In genomic region chr1:207000641-207001291, GRCh38 we compare ENCODE assay signal across 26 cellular contexts. TPM values are rescaled to one million over a fixed set of nuclear protein-coding genes. Genes with fewer than 3 reads are reported as not detected.
"Had no signal": no experiment of that assay in that cellular context is flagged by ENCODE, and none has a peak within 500 bp of the region (broad histone marks: within the 10 kb centered on the region; RNA-seq: fewer than 3 reads in every experiment).

No MANE protein-coding gene starts in this region.

- DNase-seq: activated B cell treated with CpG ODN at 0.5 μM for 24 hours; activated CD4-positive, alpha-beta T cell treated with anti-CD3 and anti-CD28 coated beads for 1 hour; activated CD4-positive, alpha-beta T cell treated with anti-CD3 and anti-CD28 coated beads, Interleukin-2, amount 10 ng/mL, durations not matched to agents 24 days and 14 days; activated CD4-positive, alpha-beta T cell treated with anti-CD3 and anti-CD28 coated beads, Interleukin-2, amount 50 U/mL, for 48 hours; activated effector memory CD4-positive, alpha-beta T cell treated with anti-CD3 and anti-CD28 coated beads, Interleukin-2, amount 50 U/mL, for 16 hours; activated naive CD4-positive, alpha-beta T cell treated with Interleukin-2 at 50 U/mL for 16 hours; activated naive CD8-positive, alpha-beta T cell treated with anti-CD3 and anti-CD28 coated beads, Interleukin-2, amount 50 U/mL, for 24 hours; activated T-cell treated with anti-CD3 and anti-CD28 coated beads, Interleukin-2, amount 50 U/mL, for 4 hours; amniotic stem cell; body of pancreas; central memory CD4-positive, alpha-beta T cell; MM.1S; NCI-H1105 treated with DMSO at 0.1 percent for 48 hours; NCI-H146; NCI-H187 treated with DMSO at 0.1 percent for 48 hours; NCI-H2081 treated with DMSO at 0.1 percent for 48 hours; NCI-H446; NCI-H524; PC-3; SIG-M5; T-helper 17 cell; T-helper 9 cell had no signal

- H3K27me3 ChIP-seq: ascending aorta, body of pancreas had no signal

- H3K4me3 ChIP-seq: ascending aorta, body of pancreas had no signal

- H3K4me1 ChIP-seq: ascending aorta had no signal

- H3K9me3 Mint-ChIP-seq: activated B cell treated with CpG ODN at 0.5 μM for 24 hours; activated CD4-positive, alpha-beta T cell treated with anti-CD3 and anti-CD28 coated beads, Interleukin-2, amount 10 ng/mL, durations not matched to agents 24 days and 14 days; activated naive CD4-positive, alpha-beta T cell treated with anti-CD3 and anti-CD28 coated beads, Interleukin-2, amount 50 U/mL, for 72 hours; activated naive CD8-positive, alpha-beta T cell treated with anti-CD3 and anti-CD28 coated beads, Interleukin-2, amount 50 U/mL, for 24 hours; activated T-cell treated with anti-CD3 and anti-CD28 coated beads, Interleukin-2, amount 50 U/mL, for 4 hours had no signal

- H3K9me3 ChIP-seq: ascending aorta, body of pancreas had no signal

- H3K36me3 Mint-ChIP-seq: activated naive CD4-positive, alpha-beta T cell treated with anti-CD3 and anti-CD28 coated beads, Interleukin-2, amount 50 U/mL, for 72 hours had no signal

- H3K4me3 Mint-ChIP-seq: activated B cell treated with CpG ODN at 0.5 μM for 24 hours; activated CD4-positive, alpha-beta T cell treated with anti-CD3 and anti-CD28 coated beads, Interleukin-2, amount 10 ng/mL, durations not matched to agents 24 days and 14 days; activated naive CD8-positive, alpha-beta T cell treated with anti-CD3 and anti-CD28 coated beads, Interleukin-2, amount 50 U/mL, for 24 hours; activated T-cell treated with anti-CD3 and anti-CD28 coated beads, Interleukin-2, amount 50 U/mL, for 4 hours; T-helper 17 cell had no signal

- H3K27ac ChIP-seq: ascending aorta, body of pancreas had no signal

- H3K27ac Mint-ChIP-seq: activated B cell treated with CpG ODN at 0.5 μM for 24 hours; activated CD4-positive, alpha-beta T cell treated with anti-CD3 and anti-CD28 coated beads, Interleukin-2, amount 10 ng/mL, durations not matched to agents 24 days and 14 days; activated naive CD4-positive, alpha-beta T cell treated with anti-CD3 and anti-CD28 coated beads, Interleukin-2, amount 50 U/mL, for 72 hours; activated naive CD8-positive, alpha-beta T cell treated with anti-CD3 and anti-CD28 coated beads, Interleukin-2, amount 50 U/mL, for 24 hours; T-helper 17 cell had no signal

- H3K4me1 Mint-ChIP-seq: activated CD4-positive, alpha-beta T cell treated with anti-CD3 and anti-CD28 coated beads, Interleukin-2, amount 10 ng/mL, durations not matched to agents 24 days and 14 days; activated naive CD8-positive, alpha-beta T cell treated with anti-CD3 and anti-CD28 coated beads, Interleukin-2, amount 50 U/mL, for 24 hours had no signal

- ATAC-seq: activated naive CD4-positive, alpha-beta T cell treated with anti-CD3 and anti-CD28 coated beads, Interleukin-2, amount 50 U/mL, for 72 hours; activated naive CD8-positive, alpha-beta T cell treated with anti-CD3 and anti-CD28 coated beads, Interleukin-2, amount 50 U/mL, for 24 hours; activated T-cell treated with anti-CD3 and anti-CD28 coated beads, Interleukin-2, amount 50 U/mL, for 4 hours; body of pancreas; PC-3; T-helper 17 cell had no signal

- H3K36me3 ChIP-seq: ascending aorta had no signal

RNA-seq across cellular contexts. Expression of gene FCAMR, which starts 30.5 kb away (rescaled TPM):
- total RNA-seq: activated B cell treated with CpG ODN at 0.5 μM for 24 hours; activated CD4-positive, alpha-beta T cell treated with anti-CD3 and anti-CD28 coated beads, Interleukin-2, amount 10 ng/mL, durations not matched to agents 24 days and 14 days; activated naive CD4-positive, alpha-beta T cell treated with anti-CD3 and anti-CD28 coated beads, Interleukin-2, amount 50 U/mL, for 72 hours; activated T-cell treated with anti-CD3 and anti-CD28 coated beads, Interleukin-2, amount 50 U/mL, for 4 hours; ascending aorta; body of pancreas; bronchial epithelial cell; chondrocyte; PC-3; T-helper 17 cell had no signal

RNA-seq across cellular contexts. Expression of gene C1orf116, which starts 31.8 kb away (rescaled TPM):
- total RNA-seq: activated CD4-positive, alpha-beta T cell treated with anti-CD3 and anti-CD28 coated beads, Interleukin-2, amount 10 ng/mL, durations not matched to agents 24 days and 14 days; ascending aorta had no signal

RNA-seq across cellular contexts. Expression of gene PIGR, which starts 54.5 kb away (rescaled TPM):
- total RNA-seq: activated CD4-positive, alpha-beta T cell treated with anti-CD3 and anti-CD28 coated beads, Interleukin-2, amount 10 ng/mL, durations not matched to agents 24 days and 14 days; chondrocyte; PC-3; T-helper 17 cell had no signal
